ENCODE assay signal across 19 cellular contexts in the genomic region with DNA sequence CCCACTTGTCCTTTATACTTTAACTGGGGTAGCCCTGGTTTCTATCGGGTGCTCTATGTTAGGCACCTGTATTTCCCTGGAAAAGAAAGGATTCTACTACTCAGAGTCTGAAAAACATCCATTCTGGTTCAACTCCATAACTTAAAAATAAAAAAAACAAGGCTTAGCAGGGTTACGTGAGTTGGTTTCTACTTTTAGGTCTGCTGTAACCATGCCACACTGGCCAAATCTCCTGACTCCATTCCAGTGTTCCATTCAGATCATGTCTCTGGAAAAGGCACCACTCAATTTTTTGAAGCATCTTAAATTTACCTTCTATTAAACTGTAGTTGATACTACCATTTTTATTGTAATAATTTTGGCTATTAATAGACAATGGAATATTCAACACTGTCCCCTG.
"Had no signal": no experiment of that assay in that cellular context is flagged by ENCODE, and none has a peak within 500 bp of the region (broad histone marks: within the 10 kb centered on the region; RNA-seq: fewer than 3 reads in every experiment).

No MANE protein-coding gene starts in this region.

- H3K9me3 ChIP-seq: colonic mucosa, pancreas, sigmoid colon, suprapubic skin, tibial nerve, upper lobe of right lung, vagina had no signal

- ATAC-seq: left colon; pancreas; stimulated activated naive CD8-positive, alpha-beta T cell treated with anti-CD3 and anti-CD28 coated beads, Interleukin-15, Interleukin-2, amounts not matched to agents 100 U/mL and 50 U/mL, for 24 hours; upper lobe of right lung had no signal

- H3K27me3 ChIP-seq: colonic mucosa, dorsolateral prefrontal cortex, hepatocyte, pancreas, sigmoid colon, suprapubic skin, tibial nerve, upper lobe of right lung, vagina had no signal

- DNase-seq: caudate nucleus; colonic mucosa; dorsolateral prefrontal cortex; effector CD8-positive, alpha-beta T cell; foreskin melanocyte; glutamatergic neuron; kidney; left colon; occipital lobe; pancreas; sigmoid colon; small intestine; stimulated activated CD4-positive, alpha-beta T cell treated with anti-CD3 and anti-CD28 coated beads, Interleukin-12 subunit alpha, Interleukin-12 subunit beta, amount 100 ng/mL, for 4 hours; stimulated activated naive CD8-positive, alpha-beta T cell treated with anti-CD3 and anti-CD28 coated beads, Interleukin-15, Interleukin-2, amounts not matched to agents 100 U/mL and 50 U/mL, for 24 hours; upper lobe of right lung had no signal

- H3K27ac ChIP-seq: colonic mucosa, hepatocyte, pancreas, sigmoid colon, suprapubic skin, tibial nerve, upper lobe of right lung, vagina had no signal

- H3K4me1 ChIP-seq: colonic mucosa, pancreas, sigmoid colon, suprapubic skin, tibial nerve, upper lobe of right lung, vagina had no signal

- H3K4me3 ChIP-seq: colonic mucosa, dorsolateral prefrontal cortex, hepatocyte, pancreas, sigmoid colon, suprapubic skin, tibial nerve, upper lobe of right lung, vagina had no signal
